Comparison of ENCODE assay signal across 17 cellular contexts in the genomic region with DNA sequence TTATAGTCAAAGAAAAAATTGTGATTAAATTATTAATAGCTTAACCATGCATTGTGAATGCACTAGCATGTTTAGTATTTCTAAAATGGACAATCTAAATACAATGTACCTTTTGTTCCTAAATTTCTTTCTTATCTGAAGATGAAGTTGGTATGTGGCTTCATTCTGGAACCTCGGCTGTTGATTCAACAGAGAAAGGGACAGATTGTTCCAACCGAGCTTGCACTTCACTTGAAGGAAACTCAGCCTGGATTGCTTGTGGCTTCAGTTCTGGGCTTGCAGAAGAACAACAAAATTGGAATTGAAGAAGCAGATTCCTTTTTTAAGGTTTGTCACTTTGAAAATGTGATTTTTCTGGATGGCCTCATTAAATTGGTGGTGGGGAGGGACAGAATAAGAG. TPM values are rescaled to one million over a fixed set of nuclear protein-coding genes. Genes with fewer than 3 reads are reported as not detected.
A peak's percentile ranks its signal among the peaks of the same experiment; 100 is the strongest.
DNase-seq lines count a peak whose midpoint lies in the region; ATAC-seq and TF ChIP-seq lines count a peak whose summit lies in the region.
"Had no signal": no experiment of that assay in that cellular context is flagged by ENCODE, and none has a peak within 500 bp of the region (broad histone marks: within the 10 kb centered on the region; RNA-seq: fewer than 3 reads in every experiment).

No MANE protein-coding gene starts in this region.

- H3K4me1 Mint-ChIP-seq in activated B cell treated with CpG ODN at 0.5 μM for 24 hours, result peaks cover 7% of the 10 kb centered on the region

- H3K36me3 ChIP-seq in KOPT-K1 (ENCODE audit: insufficient read depth, low read length), result peaks cover 74% of the 10 kb centered on the region
- H3K36me3 ChIP-seq in prostate gland, result no peaks in the 10 kb centered on the region
- peaks cover 0 to 91% (median 10%) of the 10 kb centered on the region in 4 donors for H3K36me3 ChIP-seq in sigmoid colon

- no peaks in the 10 kb centered on the region for H3K9me3 ChIP-seq in KOPT-K1 (ENCODE audit: insufficient read depth, low read length, poor library complexity, severe bottlenecking)
- H3K9me3 ChIP-seq in prostate gland, result no peaks in the 10 kb centered on the region
- no peaks in the 10 kb centered on the region for H3K9me3 ChIP-seq in sigmoid colon
- H3K9me3 ChIP-seq: HAP-1 had no signal

- ATAC-seq in activated B cell treated with CpG ODN at 0.5 μM for 24 hours (ENCODE audit: low read depth), result no peak
- ATAC-seq: GM12878 had no signal

- no peak for TF ChIP-seq POLR2A in prostate gland (IDR thresholded peaks at IDR 0.05)
- no peak for TF ChIP-seq POLR2A in sigmoid colon (IDR thresholded peaks at IDR 0.05)

- H3K27me3 ChIP-seq in prostate gland (replicated peaks; ENCODE audit: insufficient read depth) (no peaks in the 10 kb centered on the region), sigmoid colon (no peaks in the 10 kb centered on the region)

- H3K4me3 Mint-ChIP-seq in activated B cell treated with CpG ODN at 0.5 μM for 24 hours, result no peak overlapping the region
- H3K4me3 Mint-ChIP-seq: CD4-positive, alpha-beta T cell had no signal

- intact Hi-C loops in activated B cell treated with CpG ODN at 0.5 μM for 24 hours (cut with micrococcal nuclease), result loop anchor here (5.0 kb wide), 1 partner anchor 35 kb away; the partner anchor contains the start of gene HPS3
- intact Hi-C loops in prostate gland (cut with DNase I), result no loop called here
- intact Hi-C loops in sigmoid colon (cut with DNase I), result no loop called here

- H3K27ac ChIP-seq in KOPT-K1 (ENCODE audit: low read depth, low read length, poor library complexity, severe bottlenecking), result peak overlapping the region; percentile 53
- no peak overlapping the region for H3K27ac ChIP-seq in prostate gland
- no peak overlapping the region for H3K27ac ChIP-seq in RWPE1
- H3K27ac ChIP-seq in sigmoid colon, result no peak overlapping the region
- H3K27ac ChIP-seq: C4-2B, HL-60 had no signal

- H3K36me3 Mint-ChIP-seq in activated B cell treated with CpG ODN at 0.5 μM for 24 hours (ENCODE audit: low read depth), result peaks cover 70% of the 10 kb centered on the region

- no peak for TF ChIP-seq EP300 in sigmoid colon (IDR thresholded peaks at IDR 0.05)

- TF ChIP-seq CTCF in activated B cell treated with CpG ODN at 0.5 μM for 24 hours (IDR thresholded peaks at IDR 0.05), result no peak
- TF ChIP-seq CTCF in prostate gland (IDR thresholded peaks at IDR 0.05), result no peak
- TF ChIP-seq CTCF in RWPE1 (conservative IDR thresholded peaks at IDR 0.05; ENCODE audit: low read depth), result no peak
- no peak for TF ChIP-seq CTCF in sigmoid colon (IDR thresholded peaks at IDR 0.05)

- H3K4me3 ChIP-seq in prostate gland (no peak overlapping the region), sigmoid colon (no peak overlapping the region)
- H3K4me3 ChIP-seq: GM12878, HAP-1 had no signal

- CTCF ChIA-PET in activated B cell treated with CpG ODN at 0.5 μM for 24 hours (lab: Charles Lee) (no interaction called here), RWPE1 (lab: Yijun Ruan, JAX) (no interaction called here)

- POLR2A ChIA-PET in activated B cell treated with CpG ODN at 0.5 μM for 24 hours (lab: Charles Lee), result no interaction called here
- POLR2A ChIA-PET in RWPE1 (lab: Yijun Ruan, JAX; ENCODE audit: low non-redundant PET), result interaction anchor here (0.6 kb wide), 1 partner anchor 1257 kb away, joined by 7 read pairs; no protein-coding TSS in a partner anchor

- 29% methylated on average over 2 of the region's 2 CpGs for WGBS in prostate gland
- 91 to 95% methylated on average over 2 of the region's 2 CpGs for WGBS in sigmoid colon, 2 donors

- peak overlapping the region; percentile 30 for H3K27ac Mint-ChIP-seq in activated B cell treated with CpG ODN at 0.5 μM for 24 hours
- H3K27ac Mint-ChIP-seq: CD4-positive, alpha-beta T cell had no signal

- no peaks in the 10 kb centered on the region for H3K9me3 Mint-ChIP-seq in activated B cell treated with CpG ODN at 0.5 μM for 24 hours
- H3K9me3 Mint-ChIP-seq: CD4-positive, alpha-beta T cell had no signal

- H3K4me1 ChIP-seq in prostate gland (replicated peaks), result no peaks in the 10 kb centered on the region
- peaks cover 0 to 6% (median 0%) of the 10 kb centered on the region in 4 donors for H3K4me1 ChIP-seq in sigmoid colon
- H3K4me1 ChIP-seq: HAP-1 had no signal

- peak; percentile 85 for DNase-seq in COLO829 (ENCODE audit: low spot score)
- DNase-seq in activated B cell treated with CpG ODN at 0.5 μM for 24 hours, result no peak
- peak; percentile 47 for DNase-seq in prostate gland (ENCODE audit: low spot score)
- DNase-seq in DMS153 treated with DMSO at 0.1 percent for 48 hours (lab: John Stamatoyannopoulos, UW; ENCODE audit: unreplicated experiment), result no peak
- DNase-seq in RWPE1 (ENCODE audit: low spot score), result no peak
- no peak for DNase-seq in sigmoid colon
- DNase-seq: ACHN; CD4-positive, alpha-beta T cell; DMS153; DMS79 treated with DMSO at 0.1 percent for 48 hours had no signal

- no peaks in the 10 kb centered on the region for H3K27me3 Mint-ChIP-seq in activated B cell treated with CpG ODN at 0.5 μM for 24 hours
- H3K27me3 Mint-ChIP-seq: CD4-positive, alpha-beta T cell had no signal

RNA-seq across cellular contexts. Expression of gene HPS3, which starts 32.6 kb away (rescaled TPM):
- total RNA-seq in activated B cell treated with CpG ODN at 0.5 μM for 24 hours (30.1 and 30.5 TPM in 2 replicates), prostate gland (10 to 100 TPM; 17.6 to 25.2 TPM), sigmoid colon (10 to 100 TPM; 14.8 to 25.3 (median 16.4) TPM)
- 10 to 100 TPM in 1 of 3 donors, 1 to 10 TPM in 2; 7.8 to 12.3 (median 8.3) TPM for polyA plus RNA-seq in sigmoid colon

RNA-seq across cellular contexts. Expression of gene CP, which starts 59.6 kb away (rescaled TPM):
- total RNA-seq in activated B cell treated with CpG ODN at 0.5 μM for 24 hours, result not detected in 2 replicates
- total RNA-seq in prostate gland, result 10 to 100 TPM; 15.2 to 32.6 TPM
- total RNA-seq in sigmoid colon, result 1 to 10 TPM; 3.7 to 7.1 (median 6.1) TPM
- polyA plus RNA-seq in sigmoid colon, result 10 to 100 TPM in 2 of 3 donors, under 1 TPM in 1; 0.69 to 13.2 (median 10.6) TPM
- total RNA-seq: CD4-positive, alpha-beta T cell; HT1080 had no signal
- polyA plus RNA-seq: BJ had no signal

Comparison
In these comparisons a context has a peak if more than half of its experiments do, and no peak if none do; other contexts are left out.
1. DNase-seq: peak in COLO829 (single experiment) and prostate gland (single experiment); none in activated B cell treated with CpG ODN at 0.5 μM for 24 hours (single experiment), DMS153 treated with DMSO at 0.1 percent for 48 hours (single experiment), RWPE1 (single experiment) and sigmoid colon (single experiment).